Comparison of ENCODE assay signal across 9 cellular contexts in the genomic region with DNA sequence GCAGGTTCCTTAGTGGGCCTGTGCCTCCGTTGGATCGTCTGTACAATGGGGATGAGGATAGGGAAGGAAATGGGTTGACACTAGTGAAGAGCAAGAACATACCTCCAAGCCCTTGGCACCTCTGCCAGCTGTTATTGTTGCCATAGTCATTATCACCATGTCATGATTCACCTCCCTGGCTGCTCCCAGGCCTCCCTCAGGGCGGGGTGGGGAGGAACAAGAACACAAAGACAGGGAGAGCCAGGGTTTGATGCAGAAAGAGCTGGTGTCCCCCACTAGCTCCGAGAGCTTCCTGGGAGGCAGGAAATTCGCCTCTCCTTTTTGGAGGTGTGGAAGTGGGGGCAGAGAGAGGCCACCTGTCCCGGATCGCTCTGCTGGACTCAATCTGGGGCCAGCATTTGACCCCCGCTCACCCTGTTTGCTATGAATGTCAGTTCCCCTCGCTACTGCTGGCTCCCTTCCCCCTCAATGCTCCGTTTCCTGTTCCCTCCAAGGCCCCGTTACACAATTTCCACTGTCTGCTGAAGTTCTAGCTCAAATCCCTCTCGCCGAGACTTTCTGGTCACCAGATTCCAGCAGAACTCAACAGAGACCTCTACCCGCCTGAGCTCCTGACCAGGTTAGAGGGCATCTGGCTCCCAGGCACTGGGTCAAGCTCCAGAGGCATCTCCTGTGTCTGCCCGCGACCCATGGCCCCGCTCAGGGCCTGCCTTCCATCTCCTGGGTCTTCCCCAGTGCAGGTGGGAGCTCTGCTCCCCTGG. TPM values are rescaled to one million over a fixed set of nuclear protein-coding genes. Genes with fewer than 3 reads are reported as not detected.
DNase-seq lines count a peak whose midpoint lies in the region; ATAC-seq, FAIRE-seq and TF ChIP-seq lines count a peak whose summit lies in the region.
"Had no signal": no experiment of that assay in that cellular context is flagged by ENCODE, and none has a peak within 500 bp of the region (broad histone marks: within the 10 kb centered on the region; RNA-seq: fewer than 3 reads in every experiment).

No MANE protein-coding gene starts in this region.

- no peaks in the 10 kb centered on the region for H3K9me3 ChIP-seq in mesenchymal stem cell (ENCODE audit: control insufficient read depth, low read length)
- H3K9me3 ChIP-seq in effector memory CD4-positive, alpha-beta T cell (ENCODE audit: control insufficient read depth, low read length) = no peaks in the 10 kb centered on the region

- H3K4me3 ChIP-seq in bronchial epithelial cell (ENCODE audit: low read depth, low read length) (no peak overlapping the region), mesenchymal stem cell (ENCODE audit: insufficient read depth in 1 of 2, low read depth in 1 of 2, low read length in 2 of 2) (peak overlapping the region in 1 of 2 experiments; percentile 57), urinary bladder (ENCODE audit: low read depth, low read length) (no peak overlapping the region)
- no peak overlapping the region for H3K4me3 ChIP-seq in effector memory CD4-positive, alpha-beta T cell (ENCODE audit: insufficient read depth, low read depth, low read length, poor library complexity, severe bottlenecking)

- 70% methylated on average over 14 of the region's 17 CpGs for WGBS in mesenchymal stem cell
- 35% methylated on average over 17 of the region's 17 CpGs for WGBS in urinary bladder

- peak overlapping the region; percentile 7 for H3K4me2 ChIP-seq in mesenchymal stem cell (ENCODE audit: low read length, poor library complexity, severe bottlenecking)

- H3K23ac ChIP-seq in mesenchymal stem cell (ENCODE audit: low read length in 2 of 2) = peak overlapping the region in 1 of 2 experiments; percentile 53

- no peaks in the 10 kb centered on the region for H3K36me3 Mint-ChIP-seq in activated naive CD4-positive, alpha-beta T cell treated with anti-CD3 and anti-CD28 coated beads, Interleukin-2, amount 50 U/mL, for 72 hours

- no peak for FAIRE-seq in bronchial epithelial cell (lab: Jason Lieb, UNC)
- FAIRE-seq: islet of Langerhans had no signal

- H4K8ac ChIP-seq in mesenchymal stem cell (ENCODE audit: low read length) = peak overlapping the region; percentile 74

- peak overlapping the region; percentile 25 for H4K91ac ChIP-seq in mesenchymal stem cell (ENCODE audit: low read length)

- H3K18ac ChIP-seq in mesenchymal stem cell (ENCODE audit: low read depth in 1 of 2, low read length in 2 of 2) = peak overlapping the region; percentile 7 to 82

- no peak for DNase-seq in activated naive CD4-positive, alpha-beta T cell treated with anti-CD3 and anti-CD28 coated beads, Interleukin-2, amount 50 U/mL, for 72 hours (ENCODE audit: low spot score in 2 of 2)
- DNase-seq in activated naive CD4-positive, alpha-beta T cell treated with Interleukin-2 at 50 U/mL for 16 hours = no peak
- peak; percentile 54 for DNase-seq in bronchial epithelial cell (ENCODE audit: low read depth)
- peak; percentile 54 for DNase-seq in mesenchymal stem cell
- DNase-seq in effector memory CD4-positive, alpha-beta T cell = no peak
- no peak for DNase-seq in NCI-H2107 treated with DMSO at 0.1 percent for 48 hours (lab: John Stamatoyannopoulos, UW; ENCODE audit: unreplicated experiment)
- no peak for DNase-seq in mesenteric fat pad (ENCODE audit: low spot score)

- H3K36me3 ChIP-seq in bronchial epithelial cell (ENCODE audit: control insufficient read depth, insufficient read depth, low read length) = no peaks in the 10 kb centered on the region
- H3K36me3 ChIP-seq in mesenchymal stem cell (ENCODE audit: control insufficient read depth in 1 of 2, insufficient read depth in 2 of 2, low read depth in 1 of 2, low read length in 2 of 2) = peaks cover 8 to 35% of the 10 kb centered on the region in 2 experiments
- no peaks in the 10 kb centered on the region for H3K36me3 ChIP-seq in urinary bladder (ENCODE audit: insufficient read depth)
- no peaks in the 10 kb centered on the region for H3K36me3 ChIP-seq in effector memory CD4-positive, alpha-beta T cell (ENCODE audit: control insufficient read depth, insufficient read depth, low read length)

- peak overlapping the region; percentile 31 for H3K27ac ChIP-seq in mesenchymal stem cell (ENCODE audit: low read length, poor library complexity, severe bottlenecking)
- peak overlapping the region; percentile 74 for H3K27ac ChIP-seq in urinary bladder (ENCODE audit: low read depth)
- no peak overlapping the region for H3K27ac ChIP-seq in effector memory CD4-positive, alpha-beta T cell (ENCODE audit: insufficient read depth, low read length, poor library complexity, severe bottlenecking)

- H3K14ac ChIP-seq in mesenchymal stem cell (ENCODE audit: low read length in 2 of 2) = peak overlapping the region in 1 of 2 experiments; percentile 48

- H2BK12ac ChIP-seq in mesenchymal stem cell (ENCODE audit: low read length in 2 of 2) = peak overlapping the region; percentile 7 to 64

- H3K9ac ChIP-seq in mesenchymal stem cell (ENCODE audit: low read length) = peak overlapping the region; percentile 79

- peak in 1 of 2 donors; percentile 72 for ATAC-seq in activated naive CD4-positive, alpha-beta T cell treated with anti-CD3 and anti-CD28 coated beads, Interleukin-2, amount 50 U/mL, for 72 hours

- peak overlapping the region; percentile 13 to 21 for H3K4ac ChIP-seq in mesenchymal stem cell (ENCODE audit: low read depth in 1 of 2, low read length in 2 of 2)

- TF ChIP-seq CTCF in bronchial epithelial cell (IDR thresholded peaks at IDR 0.05; ENCODE audit: insufficient read depth, low read length, severe bottlenecking) = no peak

- H3K4me1 ChIP-seq in mesenchymal stem cell (ENCODE audit: control insufficient read depth, insufficient read depth, low read depth, low read length) = peaks cover 41% of the 10 kb centered on the region
- peaks cover under 1% of the 10 kb centered on the region for H3K4me1 ChIP-seq in urinary bladder (ENCODE audit: insufficient read depth)
- no peaks in the 10 kb centered on the region for H3K4me1 ChIP-seq in effector memory CD4-positive, alpha-beta T cell (ENCODE audit: control insufficient read depth, insufficient read depth, low read length, poor library complexity, severe bottlenecking)

- H3K27me3 ChIP-seq in bronchial epithelial cell (ENCODE audit: control insufficient read depth, insufficient read depth, low read length) = no peaks in the 10 kb centered on the region
- no peaks in the 10 kb centered on the region for H3K27me3 ChIP-seq in mesenchymal stem cell (ENCODE audit: control insufficient read depth in 1 of 2, insufficient read depth in 1 of 2, low read length in 2 of 2)
- no peaks in the 10 kb centered on the region for H3K27me3 ChIP-seq in effector memory CD4-positive, alpha-beta T cell (replicated peaks; ENCODE audit: control insufficient read depth, insufficient read depth, low read length, poor library complexity, severe bottlenecking)

- peak overlapping the region; percentile 56 for H2BK120ac ChIP-seq in mesenchymal stem cell (ENCODE audit: low read depth, low read length)

- peak overlapping the region; percentile 23 for H2AK5ac ChIP-seq in mesenchymal stem cell (ENCODE audit: low read length, severe bottlenecking)

- peak overlapping the region; percentile 63 to 82 for H3K27ac Mint-ChIP-seq in activated naive CD4-positive, alpha-beta T cell treated with anti-CD3 and anti-CD28 coated beads, Interleukin-2, amount 50 U/mL, for 72 hours

- no peak overlapping the region for H2BK5ac ChIP-seq in mesenchymal stem cell (ENCODE audit: low read depth, low read length, poor library complexity, severe bottlenecking)

- H2BK15ac ChIP-seq in mesenchymal stem cell (ENCODE audit: low read depth, poor library complexity, severe bottlenecking) = no peak overlapping the region

- H3K9me3 Mint-ChIP-seq in activated naive CD4-positive, alpha-beta T cell treated with anti-CD3 and anti-CD28 coated beads, Interleukin-2, amount 50 U/mL, for 72 hours = no peaks in the 10 kb centered on the region

- no peak overlapping the region for H2AFZ ChIP-seq in mesenchymal stem cell (ENCODE audit: low read depth, low read length)

- peaks cover 16% of the 10 kb centered on the region for H3K79me1 ChIP-seq in mesenchymal stem cell (replicated peaks; ENCODE audit: low read length, poor library complexity, severe bottlenecking)

RNA-seq across cellular contexts. Expression of a gene that starts 9.1 kb away (rescaled TPM):
- 1 to 10 TPM; 1.1 TPM for total RNA-seq in activated naive CD4-positive, alpha-beta T cell treated with anti-CD3 and anti-CD28 coated beads, Interleukin-2, amount 50 U/mL, for 72 hours
- 2.1 and 2.2 TPM in 2 replicates for total RNA-seq in bronchial epithelial cell
- polyA plus RNA-seq in mesenchymal stem cell (2013, experiment 1 of 2) = 391 TPM
- polyA plus RNA-seq in mesenchymal stem cell (2013, experiment 2 of 2) = 397 TPM
- 116 TPM for total RNA-seq in urinary bladder
- 395 TPM for polyA plus RNA-seq in urinary bladder
- total RNA-seq in mesenteric fat pad = 351 TPM

RNA-seq across cellular contexts. Expression of a gene that starts 13.1 kb away (rescaled TPM):
- total RNA-seq in activated naive CD4-positive, alpha-beta T cell treated with anti-CD3 and anti-CD28 coated beads, Interleukin-2, amount 50 U/mL, for 72 hours = under 1 TPM in 1 of 2 donors, not detected in 1; 0.61 TPM
- total RNA-seq in bronchial epithelial cell (0.13 and 0.26 TPM in 2 replicates), urinary bladder (4.8 TPM), mesenteric fat pad (6.5 TPM)
- 0.04 TPM for polyA plus RNA-seq in mesenchymal stem cell (2013, experiment 1 of 2)
- 0.05 TPM for polyA plus RNA-seq in mesenchymal stem cell (2013, experiment 2 of 2)
- polyA plus RNA-seq in urinary bladder = 0.28 TPM

Comparison
In these comparisons a context has a peak if more than half of its experiments do, and no peak if none do; other contexts are left out.
1. DNase-seq: peak in bronchial epithelial cell (single experiment) and mesenchymal stem cell (single experiment); none in activated naive CD4-positive, alpha-beta T cell treated with anti-CD3 and anti-CD28 coated beads, Interleukin-2, amount 50 U/mL, for 72 hours (0 of 2), activated naive CD4-positive, alpha-beta T cell treated with Interleukin-2 at 50 U/mL for 16 hours (single experiment), effector memory CD4-positive, alpha-beta T cell (0 of 3), NCI-H2107 treated with DMSO at 0.1 percent for 48 hours (single experiment) and mesenteric fat pad (single experiment).
2. RNA of a gene that starts 9.1 kb away (total RNA-seq): 351 TPM in mesenteric fat pad (single experiment) and 116 TPM in urinary bladder (single experiment); 2.1 to 2.2 TPM in bronchial epithelial cell and 1.1 TPM in activated naive CD4-positive, alpha-beta T cell treated with anti-CD3 and anti-CD28 coated beads, Interleukin-2, amount 50 U/mL, for 72 hours; every median in the first group is over 10 times any median in the second.